In the genomic region with DNA sequence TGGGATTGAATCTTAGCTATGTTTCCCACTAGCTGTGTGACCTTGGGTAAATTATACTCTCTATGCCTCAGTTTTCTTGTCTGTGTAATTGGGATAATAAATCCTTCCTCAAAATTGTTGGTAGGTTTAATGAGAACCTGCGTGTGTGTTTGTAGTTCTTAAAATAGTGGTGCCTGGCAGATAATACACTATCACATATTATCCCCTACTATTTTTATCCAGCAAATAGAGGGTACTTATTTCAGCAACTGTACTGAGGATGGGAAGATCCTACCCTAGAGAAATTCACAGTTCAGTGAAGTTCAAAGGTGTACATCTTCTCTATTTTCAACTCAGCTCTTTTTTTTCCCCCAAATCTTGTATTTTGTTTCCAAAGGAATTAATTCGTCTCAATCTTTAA, we compare ENCODE assay signal across 19 cellular contexts. TPM values are rescaled to one million over a fixed set of nuclear protein-coding genes. Genes with fewer than 3 reads are reported as not detected.
DNase-seq lines count a peak whose midpoint lies in the region; ATAC-seq, FAIRE-seq and TF ChIP-seq lines count a peak whose summit lies in the region.
"Had no signal": no experiment of that assay in that cellular context is flagged by ENCODE, and none has a peak within 500 bp of the region (broad histone marks: within the 10 kb centered on the region; RNA-seq: fewer than 3 reads in every experiment).

No MANE protein-coding gene starts in this region.

- H3K4me1 Mint-ChIP-seq in neural progenitor cell = no peaks in the 10 kb centered on the region
- H3K4me1 Mint-ChIP-seq: CD14-positive monocyte had no signal

- no peaks in the 10 kb centered on the region for H3F3A ChIP-seq in neural progenitor cell (ENCODE audit: low read depth)

- peaks cover 6% of the 10 kb centered on the region for H3K9me3 Mint-ChIP-seq in neural progenitor cell
- H3K9me3 Mint-ChIP-seq: CD4-positive, alpha-beta memory T cell; CD4-positive, CD25-positive, alpha-beta regulatory T cell; CD8-positive, alpha-beta memory T cell had no signal

- H3K79me2 ChIP-seq in K562 (ENCODE audit: control insufficient read depth, insufficient read depth, low read length) (0 out of 3 replicates have a peak, but pooled peaks cover 3% of the 10 kb centered on the region), neural progenitor cell (ENCODE audit: low read depth) (no peaks in the 10 kb centered on the region)

- TF ChIP-seq POLR2A in K562 (conservative IDR thresholded peaks at IDR 0.05) = no peak

- H2AFZ ChIP-seq in K562 (ENCODE audit: low read depth, low read length) (no peak overlapping the region), neural progenitor cell (replicated peaks) (no peak overlapping the region)

- H3K27me3 ChIP-seq in right atrium auricular region (no peaks in the 10 kb centered on the region), K562 (ENCODE audit: control insufficient read depth in 2 of 2, insufficient read depth in 2 of 2, low read length in 2 of 2) (no peaks in the 10 kb centered on the region), neural progenitor cell (no peaks in the 10 kb centered on the region)
- H3K27me3 ChIP-seq: BE2C, BLaER1 had no signal

- TF ChIP-seq CTCF in right atrium auricular region (IDR thresholded peaks at IDR 0.05) (no peak), K562 (IDR thresholded peaks at IDR 0.05 in 2 of 3, conservative IDR thresholded peaks at IDR 0.05 in 1 of 3; ENCODE audit: insufficient read depth in 2 of 3, low read depth in 1 of 3, low read length in 3 of 3) (no peak), neural progenitor cell (IDR thresholded peaks at IDR 0.05) (no peak), GM13977 (IDR thresholded peaks at IDR 0.05; ENCODE audit: extremely low read depth, insufficient read depth, missing control alignments) (no peak)

- H3K4me1 ChIP-seq in right atrium auricular region (no peaks in the 10 kb centered on the region), K562 (replicated peaks in 1 of 2; ENCODE audit: control insufficient read depth in 2 of 2, insufficient read depth in 2 of 2, low read length in 2 of 2) (no peaks in the 10 kb centered on the region), neural progenitor cell (no peaks in the 10 kb centered on the region)
- H3K4me1 ChIP-seq: BE2C, BLaER1 had no signal

- peak; percentile 83 for ATAC-seq in left ventricle myocardium superior
- no peak for ATAC-seq in K562

- FAIRE-seq in K562 (lab: Jason Lieb, UNC) = no peak
- FAIRE-seq: GM12891, GM19239 had no signal

- no peak overlapping the region for H3K4me2 ChIP-seq in K562 (ENCODE audit: insufficient read depth, low read length)
- no peak overlapping the region for H3K4me2 ChIP-seq in neural progenitor cell
- H3K4me2 ChIP-seq: BLaER1 had no signal

- no peak overlapping the region for H3K27ac Mint-ChIP-seq in neural progenitor cell
- H3K27ac Mint-ChIP-seq: CD14-positive monocyte; CD4-positive, CD25-positive, alpha-beta regulatory T cell had no signal

- TF ChIP-seq RAD21 in K562 (CRISPR knock-in tag; conservative IDR thresholded peaks at IDR 0.05 in 1 of 2, IDR thresholded peaks at IDR 0.05 in 1 of 2) = no peak

- CTCF ChIA-PET in K562 (lab: Yijun Ruan, JAX; ENCODE audit: low intra/inter-chr PET ratio) = no interaction called here

- no peak overlapping the region for H3K4me3 ChIP-seq in right atrium auricular region
- H3K4me3 ChIP-seq in K562 = no peak overlapping the region
- H3K4me3 ChIP-seq in neural progenitor cell = no peak overlapping the region
- H3K4me3 ChIP-seq: BLaER1 had no signal

- H4K20me1 ChIP-seq in K562 (replicated peaks; ENCODE audit: control insufficient read depth, insufficient read depth, low read length) (no peaks in the 10 kb centered on the region), neural progenitor cell (ENCODE audit: low read depth) (no peaks in the 10 kb centered on the region)
- H4K20me1 ChIP-seq: BLaER1 had no signal

- peaks cover 9% of the 10 kb centered on the region for H3K36me3 Mint-ChIP-seq in neural progenitor cell

- no peak for TF ChIP-seq EP300 in K562 (IDR thresholded peaks at IDR 0.05; ENCODE audit: low read length)

- no peaks in the 10 kb centered on the region for H3K9me1 ChIP-seq in K562 (ENCODE audit: control insufficient read depth, insufficient read depth, low read length)

- DNase-seq in left ventricle myocardium superior = no peak
- no peak for DNase-seq in right atrium auricular region (ENCODE audit: low spot score)
- DNase-seq in K562 (ENCODE audit: extremely low read depth in 1 of 4, low spot score in 3 of 4) = no peak
- DNase-seq in neural progenitor cell (ENCODE audit: low spot score) = no peak
- DNase-seq in GM13977 (ENCODE audit: low spot score) = no peak
- DNase-seq: 8988T; ACHN; BE2C; C1 segment of cervical spinal cord; CD4-positive, alpha-beta memory T cell; CD4-positive, CD25-positive, alpha-beta regulatory T cell; CD8-positive, alpha-beta memory T cell; COR-L47; DMS79 treated with DMSO at 0.1 percent for 48 hours; GF-D8 had no signal

- H3K9me3 ChIP-seq in right atrium auricular region = peaks cover 0 to 6% of the 10 kb centered on the region in 2 donors
- H3K9me3 ChIP-seq in K562 (replicated peaks; ENCODE audit: control insufficient read depth, insufficient read depth, low read depth, low read length) = no peaks in the 10 kb centered on the region
- no peaks in the 10 kb centered on the region for H3K9me3 ChIP-seq in neural progenitor cell (ENCODE audit: low read depth)
- H3K9me3 ChIP-seq: BE2C had no signal

- intact Hi-C loops in left ventricle myocardium superior (cut with micrococcal nuclease) (no loop called here), K562 (cut with micrococcal nuclease) (no loop called here)

- 70% methylated on average over 2 of the region's 2 CpGs for WGBS in K562 (ENCODE audit: insufficient coverage, low coverage, missing lambda C conversion rate)

- H3K36me3 ChIP-seq in right atrium auricular region (peaks cover 9% of the 10 kb centered on the region), K562 (ENCODE audit: control insufficient read depth, insufficient read depth, low read length) (peaks cover 28% of the 10 kb centered on the region; the same call in 2 of the 3 replicates), neural progenitor cell (peaks cover 15% of the 10 kb centered on the region)

- in situ Hi-C loops in K562 (cut with MboI) = no loop called here
- in situ Hi-C loops in GM13977 (cut with MboI; ENCODE audit: low pct_unique_long_range_greater_than_20kb, low sequenced_read_pairs, unreplicated experiment) = no loop called here

- no peaks in the 10 kb centered on the region for H3K27me3 Mint-ChIP-seq in neural progenitor cell (ENCODE audit: insufficient read depth, low read depth)
- H3K27me3 Mint-ChIP-seq: CD4-positive, alpha-beta memory T cell; CD4-positive, CD25-positive, alpha-beta regulatory T cell; CD8-positive, alpha-beta memory T cell had no signal

- POLR2A ChIA-PET in K562 (lab: Yijun Ruan, JAX) = no interaction called here

- H3K27ac ChIP-seq in right atrium auricular region (no peak overlapping the region), K562 (ENCODE audit: extremely low read depth, low read depth, low read length) (no peak overlapping the region), neural progenitor cell (no peak overlapping the region)
- H3K27ac ChIP-seq: BLaER1 had no signal

- H3K9ac ChIP-seq in K562 (ENCODE audit: insufficient read depth in 1 of 2, low read depth in 2 of 2, low read length in 2 of 2) (no peak overlapping the region), neural progenitor cell (no peak overlapping the region)
- H3K9ac ChIP-seq: BLaER1 had no signal

- BruUV-seq in K562 (replicated peaks; lab: Mats Ljungman, UMichigan) = no TSS peak

- H3K4me3 Mint-ChIP-seq in neural progenitor cell = no peak overlapping the region
- H3K4me3 Mint-ChIP-seq: CD14-positive monocyte; CD4-positive, alpha-beta memory T cell; CD4-positive, CD25-positive, alpha-beta regulatory T cell; CD8-positive, alpha-beta memory T cell had no signal

RNA-seq across cellular contexts. Expression of a gene that starts 17.2 kb away (rescaled TPM):
- total RNA-seq in left ventricle myocardium superior (10.0 TPM), right atrium auricular region (1 to 10 TPM; 5.3 to 7.2 TPM), K562 (2014; rRNA removed) (7.8 and 11.0 TPM in 2 replicates), K562 (2014; rRNA removed; fragmentation: Illumina TruSeq; extraction: Trizol) (20.3 and 23.6 TPM in 2 replicates), K562 (2015; rRNA removed; fragmentation: Illumina TruSeq; extraction: Trizol) (21.8 and 25.0 TPM in 2 replicates), K562 (2021) (17.7 and 19.1 TPM in 2 replicates), neural progenitor cell (ENCODE audit: low replicate concordance) (11.2 and 14.7 TPM in 2 replicates)
- total RNA-seq in K562 (2011; cell fraction: chromatin; rRNA removed; ENCODE audit: low replicate concordance) = 18.4 and 36.0 TPM in 2 replicates
- 9.3 and 9.5 TPM in 2 replicates for total RNA-seq in K562 (2011; cell fraction: nucleolus; rRNA removed)
- total RNA-seq in K562 (2011; cell fraction: nucleoplasm; rRNA removed) = 17.0 and 26.9 TPM in 2 replicates
- polyA plus RNA-seq in K562 (2011; rRNA removed) (12.6 and 16.0 TPM in 2 replicates), K562 (2014; fragmentation: Illumina TruSeq; extraction: Trizol) (17.7 and 22.6 TPM in 2 replicates), K562 (2014; fragmentation: Nextera tagmentation; extraction: Ambion mirVana) (1 to 10 TPM; 6.1 to 6.9 TPM), K562 (2014; rRNA removed) (10.9 and 14.4 TPM in 2 replicates)
- 3.1 and 5.1 TPM in 2 replicates for polyA plus RNA-seq in K562 (2011; cell fraction: cytosol; rRNA removed)
- polyA plus RNA-seq in K562 (2011; cell fraction: nucleus; rRNA removed) = 9.5 and 10.7 TPM in 2 replicates
- 9.3 and 11.6 TPM in 2 replicates for polyA plus RNA-seq in K562 (2012)
- 18.0 and 22.9 TPM in 2 replicates for polyA minus RNA-seq in K562 (2011; rRNA and poly(A)+ RNA removed)
- polyA minus RNA-seq in K562 (2011; cell fraction: cytosol; rRNA and poly(A)+ RNA removed) = 8.8 and 16.7 TPM in 2 replicates
- 11.8 and 18.7 TPM in 2 replicates for polyA minus RNA-seq in K562 (2011; cell fraction: nucleus; rRNA and poly(A)+ RNA removed)

RNA-seq across cellular contexts. Expression of a gene that starts 17.5 kb away (rescaled TPM):
- total RNA-seq in left ventricle myocardium superior (9.4 TPM), right atrium auricular region (10 to 100 TPM in 1 of 2 donors, 1 to 10 TPM in 1; 8.3 to 10.7 TPM), K562 (2014; rRNA removed) (7.0 and 14.2 TPM in 2 replicates), K562 (2014; rRNA removed; fragmentation: Illumina TruSeq; extraction: Trizol) (20.9 and 24.0 TPM in 2 replicates), K562 (2015; rRNA removed; fragmentation: Illumina TruSeq; extraction: Trizol) (16.5 and 18.7 TPM in 2 replicates), K562 (2021) (16.2 and 17.8 TPM in 2 replicates), neural progenitor cell (ENCODE audit: low replicate concordance) (31.7 and 46.7 TPM in 2 replicates)
- 70.1 and 143 TPM in 2 replicates for total RNA-seq in K562 (2011; cell fraction: chromatin; rRNA removed; ENCODE audit: low replicate concordance)
- 30.9 and 40.9 TPM in 2 replicates for total RNA-seq in K562 (2011; cell fraction: nucleolus; rRNA removed)
- 60.1 and 88.7 TPM in 2 replicates for total RNA-seq in K562 (2011; cell fraction: nucleoplasm; rRNA removed)
- polyA plus RNA-seq in K562 (2011; rRNA removed) (24.8 and 27.2 TPM in 2 replicates), K562 (2014; fragmentation: Illumina TruSeq; extraction: Trizol) (11.5 and 11.9 TPM in 2 replicates), K562 (2014; fragmentation: Nextera tagmentation; extraction: Ambion mirVana) (10 to 100 TPM; 25.2 to 25.4 TPM), K562 (2014; rRNA removed) (13.4 and 16.6 TPM in 2 replicates)
- 5.3 and 11.6 TPM in 2 replicates for polyA plus RNA-seq in K562 (2011; cell fraction: cytosol; rRNA removed)
- 30.1 and 48.0 TPM in 2 replicates for polyA plus RNA-seq in K562 (2011; cell fraction: nucleus; rRNA removed)
- 7.0 and 10.0 TPM in 2 replicates for polyA plus RNA-seq in K562 (2012)
- 42.3 and 46.5 TPM in 2 replicates for polyA minus RNA-seq in K562 (2011; rRNA and poly(A)+ RNA removed)
- polyA minus RNA-seq in K562 (2011; cell fraction: cytosol; rRNA and poly(A)+ RNA removed) = 7.5 and 12.7 TPM in 2 replicates
- polyA minus RNA-seq in K562 (2011; cell fraction: nucleus; rRNA and poly(A)+ RNA removed) = 26.8 and 36.1 TPM in 2 replicates
